23 cellular contexts compared by ENCODE assay signal in the genomic region with DNA sequence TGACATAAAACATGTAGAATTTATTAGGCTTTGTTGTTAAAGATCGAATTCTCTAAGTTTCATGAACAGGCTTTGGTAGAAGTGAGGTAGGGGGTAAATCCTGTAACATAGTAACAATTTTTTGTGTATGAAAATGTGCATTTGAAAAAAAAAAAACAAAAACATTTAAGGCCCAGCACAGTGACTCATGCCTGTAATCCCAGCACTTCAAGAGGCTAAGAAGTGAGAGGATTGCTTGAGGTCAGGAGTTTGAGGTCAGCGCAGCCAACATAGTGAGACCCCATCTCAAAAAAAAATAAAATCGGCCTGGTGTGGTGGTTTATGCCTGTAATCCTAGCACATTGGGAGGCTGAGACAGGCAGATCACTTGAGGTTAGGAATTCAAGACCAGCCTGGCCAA.
"Had no signal": no experiment of that assay in that cellular context is flagged by ENCODE, and none has a peak within 500 bp of the region (broad histone marks: within the 10 kb centered on the region; RNA-seq: fewer than 3 reads in every experiment).

No MANE protein-coding gene starts in this region.

- ATAC-seq: activated CD8-positive, alpha-beta T cell treated with anti-CD3 and anti-CD28 coated beads, Interleukin-2, amount 10 ng/mL, durations not matched to agents 7 days and 5 days; activated naive CD4-positive, alpha-beta T cell treated with anti-CD3 and anti-CD28 coated beads, Interleukin-2, amount 50 U/mL, for 72 hours; activated T-helper 17 cell treated with anti-CD3 and anti-CD28 coated beads, Interleukin-2, amount 50 U/mL, for 72 hours; gastrocnemius medialis; left ventricle myocardium superior; natural killer cell treated with Interleukin-12 subunit alpha and Interleukin-12 subunit beta and Interleukin-15 and Interleukin-18, amount 100 ng/mL, for 72 hours; right cardiac atrium; stimulated activated effector memory CD8-positive, alpha-beta T cell treated with anti-CD3 and anti-CD28 coated beads, Interleukin-12 subunit alpha, Interleukin-12 subunit beta, amount 100 ng/mL, for 72 hours; stimulated activated naive CD8-positive, alpha-beta T cell treated with anti-CD3 and anti-CD28 coated beads, Interleukin-15, amount 100 ng/mL, for 72 hours; T-cell had no signal

- H3K4me1 ChIP-seq: gastrocnemius medialis had no signal

- H3K9me3 ChIP-seq: gastrocnemius medialis, ovary, tibial nerve had no signal

- H3K4me3 ChIP-seq: gastrocnemius medialis, ovary, skin epidermis, tibial nerve had no signal

- H3K27ac ChIP-seq: epithelial cell of prostate, gastrocnemius medialis, ovary, skin epidermis, tibial nerve, WERI-Rb-1 had no signal

- H3K27me3 ChIP-seq: gastrocnemius medialis, ovary, tibial nerve had no signal

- DNase-seq: activated CD4-positive, alpha-beta T cell treated with anti-CD3 and anti-CD28 coated beads, Interleukin-2, amount 50 U/mL, for 1 hour; activated CD4-positive, CD25-positive, alpha-beta regulatory T cell treated with anti-CD3 and anti-CD28 coated beads, Interleukin-2, amount 50 U/mL, for 72 hours; activated CD8-positive, alpha-beta T cell treated with anti-CD3 and anti-CD28 coated beads, Interleukin-2, amount 10 ng/mL, durations not matched to agents 7 days and 5 days; activated T-cell treated with anti-CD3 and anti-CD28 coated beads, Interleukin-2, amount 50 U/mL, for 24 hours; amniotic stem cell; gastrocnemius medialis; hippocampal formation; left ventricle myocardium superior; mammary epithelial cell; midbrain; ovary; right cardiac atrium; stimulated activated CD4-positive, alpha-beta T cell treated with anti-CD3 and anti-CD28 coated beads, Interleukin-2, amount 100 ng/mL, for 24 hours; stimulated activated naive CD8-positive, alpha-beta T cell treated with anti-CD3 and anti-CD28 coated beads, Interleukin-15, amount 100 ng/mL, for 72 hours; T-cell; WERI-Rb-1 had no signal

- H3K36me3 ChIP-seq: gastrocnemius medialis, ovary, WERI-Rb-1 had no signal
